ENCODE assay signal across 1 cellular context in the genomic region with DNA sequence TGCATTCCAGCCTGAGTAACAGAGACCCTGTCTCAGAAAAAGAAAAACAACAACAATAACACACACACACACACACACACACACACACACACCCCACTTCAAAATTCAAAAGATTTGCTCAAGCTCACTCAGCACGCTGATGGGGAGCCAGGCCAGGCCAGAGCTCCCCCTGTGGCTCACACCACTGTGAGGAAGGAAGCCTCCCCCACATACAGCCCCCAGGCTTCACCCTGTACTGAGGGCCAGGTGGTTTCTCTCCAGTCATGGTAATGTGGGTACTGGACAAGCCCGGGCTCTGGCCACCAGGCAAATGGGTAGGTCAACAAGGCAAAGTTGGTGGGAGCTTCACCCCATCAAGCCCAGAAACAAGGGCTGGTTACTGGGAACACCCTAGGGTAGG.
TF ChIP-seq lines count a peak whose summit lies in the region.

No MANE protein-coding gene starts in this region.

TF ChIP-seq in A549, 52 proteins besides CTCF, POLR2A, EP300 and RAD21:
- TF ChIP-seq, protein P1, sequence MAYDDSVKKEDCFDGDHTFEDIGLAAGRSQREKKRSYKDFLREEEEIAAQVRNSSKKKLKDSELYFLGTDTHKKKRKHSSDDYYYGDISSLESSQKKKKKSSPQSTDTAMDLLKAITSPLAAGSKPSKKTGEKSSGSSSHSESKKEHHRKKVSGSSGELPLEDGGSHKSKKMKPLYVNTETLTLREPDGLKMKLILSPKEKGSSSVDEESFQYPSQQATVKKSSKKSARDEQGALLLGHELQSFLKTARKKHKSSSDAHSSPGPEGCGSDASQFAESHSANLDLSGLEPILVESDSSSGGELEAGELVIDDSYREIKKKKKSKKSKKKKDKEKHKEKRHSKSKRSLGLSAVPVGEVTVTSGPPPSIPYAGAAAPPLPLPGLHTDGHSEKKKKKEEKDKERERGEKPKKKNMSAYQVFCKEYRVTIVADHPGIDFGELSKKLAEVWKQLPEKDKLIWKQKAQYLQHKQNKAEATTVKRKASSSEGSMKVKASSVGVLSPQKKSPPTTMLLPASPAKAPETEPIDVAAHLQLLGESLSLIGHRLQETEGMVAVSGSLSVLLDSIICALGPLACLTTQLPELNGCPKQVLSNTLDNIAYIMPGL (CRISPR knock-in tag; IDR thresholded peaks at IDR 0.05; ENCODE audit: borderline replicate concordance), result no peak
- no peak for TF ChIP-seq FOXS1 (CRISPR knock-in tag; IDR thresholded peaks at IDR 0.05)
- no peak for TF ChIP-seq CEBPB (IDR thresholded peaks at IDR 0.05)
- TF ChIP-seq, protein P2, sequence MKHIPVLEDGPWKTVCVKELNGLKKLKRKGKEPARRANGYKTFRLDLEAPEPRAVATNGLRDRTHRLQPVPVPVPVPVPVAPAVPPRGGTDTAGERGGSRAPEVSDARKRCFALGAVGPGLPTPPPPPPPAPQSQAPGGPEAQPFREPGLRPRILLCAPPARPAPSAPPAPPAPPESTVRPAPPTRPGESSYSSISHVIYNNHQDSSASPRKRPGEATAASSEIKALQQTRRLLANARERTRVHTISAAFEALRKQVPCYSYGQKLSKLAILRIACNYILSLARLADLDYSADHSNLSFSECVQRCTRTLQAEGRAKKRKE (CRISPR knock-in tag; IDR thresholded peaks at IDR 0.05; ENCODE audit: low read depth), result no peak
- no peak for TF ChIP-seq ESRRA (IDR thresholded peaks at IDR 0.05; ENCODE audit: borderline replicate concordance, low read length)
- TF ChIP-seq RCOR1 (IDR thresholded peaks at IDR 0.05; ENCODE audit: low read depth, low read length), result no peak
- no peak for TF ChIP-seq HOXA7 (CRISPR knock-in tag; IDR thresholded peaks at IDR 0.05)
- no peak for TF ChIP-seq ZSCAN20 (CRISPR knock-in tag; IDR thresholded peaks at IDR 0.05)
- no peak for TF ChIP-seq MAFK (IDR thresholded peaks at IDR 0.05; ENCODE audit: partially characterized antibody)
- TF ChIP-seq, protein P3, sequence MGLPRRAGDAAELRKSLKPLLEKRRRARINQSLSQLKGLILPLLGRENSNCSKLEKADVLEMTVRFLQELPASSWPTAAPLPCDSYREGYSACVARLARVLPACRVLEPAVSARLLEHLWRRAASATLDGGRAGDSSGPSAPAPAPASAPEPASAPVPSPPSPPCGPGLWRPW (IDR thresholded peaks at IDR 0.05), result no peak
- TF ChIP-seq RNF2 (IDR thresholded peaks at IDR 0.05; ENCODE audit: borderline replicate concordance, low read depth), result no peak
- TF ChIP-seq JUN (IDR thresholded peaks at IDR 0.05), result no peak
TF ChIP-seq in A549: peak in this region for 0.
